Comparison of ENCODE assay signal across 8 cellular contexts in genomic region chr2:176129013-176129796, GRCh38. TPM values are rescaled to one million over a fixed set of nuclear protein-coding genes. Genes with fewer than 3 reads are reported as not detected.
DNase-seq lines count a peak whose midpoint lies in the region; ATAC-seq and TF ChIP-seq lines count a peak whose summit lies in the region.

Gene HOXD8 (plus strand): TSS chr2:176129705. CDS start chr2:176130367, 662 bp downstream.

- H3K27me3 ChIP-seq in duodenal mucosa (ENCODE audit: control insufficient read depth in 1 of 2, insufficient read depth in 2 of 2, low read length in 2 of 2) (peaks cover 81 to 88% of the 10 kb centered on the region in 2 donors), uterus (no peaks in the 10 kb centered on the region)

- peak; percentile 70 to 80 for TF ChIP-seq POLR2A in uterus (IDR thresholded peaks at IDR 0.05)

- H3K4me1 ChIP-seq in duodenal mucosa (ENCODE audit: control insufficient read depth in 1 of 2, insufficient read depth in 2 of 2, low read length in 2 of 2) = no peaks in the 10 kb centered on the region
- H3K4me1 ChIP-seq in mucosa of descending colon (ENCODE audit: low read depth) = peaks cover 17% of the 10 kb centered on the region
- peaks cover 0 to 3% of the 10 kb centered on the region in 2 donors for H3K4me1 ChIP-seq in uterus

- DNase-seq in NCI-H1092 (lab: John Stamatoyannopoulos, UW) (peak; percentile 69), NCI-H1092 treated with DMSO at 0.1 percent for 48 hours (lab: John Stamatoyannopoulos, UW) (no peak), NCI-H774 (lab: John Stamatoyannopoulos, UW) (peak; percentile 34), mucosa of descending colon (peak; percentile 71 to 84 (median 76)), uterus (peak; percentile 88 to 91), germinal center (ENCODE audit: low spot score) (no peak)

- H3K9me3 ChIP-seq in duodenal mucosa (ENCODE audit: control insufficient read depth in 1 of 2, low read length in 2 of 2) = no peaks in the 10 kb centered on the region
- H3K9me3 ChIP-seq in mucosa of descending colon = no peaks in the 10 kb centered on the region
- H3K9me3 ChIP-seq in uterus = no peaks in the 10 kb centered on the region

- H3K36me3 ChIP-seq in duodenal mucosa (ENCODE audit: control insufficient read depth in 1 of 2, insufficient read depth in 2 of 2, low read length in 2 of 2) = no peaks in the 10 kb centered on the region
- H3K36me3 ChIP-seq in mucosa of descending colon (ENCODE audit: low read depth) = no peaks in the 10 kb centered on the region
- H3K36me3 ChIP-seq in uterus = no peaks in the 10 kb centered on the region

- TF ChIP-seq CTCF in mucosa of descending colon (IDR thresholded peaks at IDR 0.05) (no peak), uterus (IDR thresholded peaks at IDR 0.05) (no peak)

- peak within 1 kb of the TSS; percentile 67 for H3K27ac ChIP-seq in duodenal mucosa (ENCODE audit: low read depth, low read length)
- H3K27ac ChIP-seq in uterus = peak within 1 kb of the TSS; percentile 98 to 99

- no peak within 1 kb of the TSS for H3K9ac ChIP-seq in duodenal mucosa (ENCODE audit: low read depth in 1 of 2, low read length in 2 of 2)

- intact Hi-C loops in mucosa of descending colon (cut with DNase I, micrococcal nuclease) = loop anchor here (5.0 to 10.0 kb wide), 4 partner anchors 508 to 1016 kb away; no protein-coding TSS in a partner anchor
- intact Hi-C loops in uterus (cut with DNase I; ENCODE audit: low total_unique reads) = loop anchor here (5.0 to 10.0 kb wide), 3 partner anchors 508 to 1136 kb away; partner anchors contain the start of gene NFE2L2

- ATAC-seq in mucosa of descending colon (peak; percentile 83), GM19397 (IDR thresholded peaks at IDR 0.05; ENCODE audit: unreplicated experiment) (no peak)

- H3K4me3 ChIP-seq in duodenal mucosa (ENCODE audit: low read depth in 1 of 2, low read length in 2 of 2) (peak within 1 kb of the TSS; percentile 11 to 28), mucosa of descending colon (peak within 1 kb of the TSS; percentile 36), uterus (peak within 1 kb of the TSS; percentile 62 to 78)

RNA-seq across cellular contexts. Expression of gene HOXD8, which starts in this region (rescaled TPM):
- total RNA-seq in mucosa of descending colon = 10 to 100 TPM in 1 of 3 donors, 1 to 10 TPM in 2; 4.9 to 13.8 (median 5.6) TPM
- 10 to 100 TPM; 25.8 to 75.6 (median 48.0) TPM for total RNA-seq in uterus

Comparison
In these comparisons a context has a peak if more than half of its experiments do, and no peak if none do; other contexts are left out.
1. DNase-seq: peak in NCI-H1092 (single experiment), NCI-H774 (single experiment), mucosa of descending colon (3 of 3) and uterus (2 of 2); none in NCI-H1092 treated with DMSO at 0.1 percent for 48 hours (single experiment) and germinal center (single experiment).
2. H3K4me3 ChIP-seq: peak in every context shown above with its lines; median percentile 70 in uterus; 36 in mucosa of descending colon; 20 in duodenal mucosa.